14 cellular contexts compared by ENCODE assay signal in genomic region chr10:132987671-132988571, GRCh38. TPM values are rescaled to one million over a fixed set of nuclear protein-coding genes. Genes with fewer than 3 reads are reported as not detected.
A peak's percentile ranks its signal among the peaks of the same experiment; 100 is the strongest.
DNase-seq lines count a peak whose midpoint lies in the region; ATAC-seq, FAIRE-seq and TF ChIP-seq lines count a peak whose summit lies in the region.
"Had no signal": no experiment of that assay in that cellular context is flagged by ENCODE, and none has a peak within 500 bp of the region (broad histone marks: within the 10 kb centered on the region; RNA-seq: fewer than 3 reads in every experiment).

No MANE protein-coding gene starts in this region.

- peaks cover 48% of the 10 kb centered on the region for H3K27me3 ChIP-seq in left ventricle myocardium inferior (ENCODE audit: low read depth)
- peaks cover 8% of the 10 kb centered on the region for H3K27me3 ChIP-seq in adipocyte (replicated peaks; ENCODE audit: control insufficient read depth, insufficient read depth, low read length)
- H3K27me3 ChIP-seq: BLaER1, pancreas had no signal

- no peak overlapping the region for H3K27ac Mint-ChIP-seq in effector memory CD8-positive, alpha-beta T cell

- H3K36me3 ChIP-seq in left ventricle myocardium inferior (no peaks in the 10 kb centered on the region), adipocyte (ENCODE audit: control insufficient read depth, insufficient read depth, low read length, severe bottlenecking) (no peaks in the 10 kb centered on the region)
- H3K36me3 ChIP-seq: BLaER1, heart right ventricle, pancreas had no signal

- no peak overlapping the region for H3K9ac ChIP-seq in adipocyte (ENCODE audit: low read length)
- H3K9ac ChIP-seq: BLaER1 had no signal

- H3K27ac ChIP-seq in left ventricle myocardium inferior (replicated peaks): no peak overlapping the region
- H3K27ac ChIP-seq: BLaER1, heart right ventricle, pancreas had no signal

- H3K4me1 Mint-ChIP-seq in effector memory CD8-positive, alpha-beta T cell (ENCODE audit: low read depth in 2 of 2): no peaks in the 10 kb centered on the region

- H3K4me3 Mint-ChIP-seq in effector memory CD8-positive, alpha-beta T cell: no peak overlapping the region

- H3K4me3 ChIP-seq in left ventricle myocardium inferior (no peak overlapping the region), adipocyte (ENCODE audit: low read length) (peak overlapping the region; percentile 40)
- H3K4me3 ChIP-seq: BLaER1, heart right ventricle, pancreas had no signal

- FAIRE-seq in urothelium cell line (lab: Jason Lieb, UNC): no peak
- FAIRE-seq: pancreas had no signal

- TF ChIP-seq CTCF in left ventricle myocardium inferior (IDR thresholded peaks at IDR 0.05; ENCODE audit: borderline replicate concordance): no peak

- no peaks in the 10 kb centered on the region for H3K9me3 Mint-ChIP-seq in effector memory CD8-positive, alpha-beta T cell
- H3K9me3 Mint-ChIP-seq: activated naive CD4-positive, alpha-beta T cell treated with anti-CD3 and anti-CD28 coated beads, Interleukin-2, amount 50 U/mL, for 72 hours had no signal

- H3K9me3 ChIP-seq in left ventricle myocardium inferior (replicated peaks): no peaks in the 10 kb centered on the region
- no peaks in the 10 kb centered on the region for H3K9me3 ChIP-seq in adipocyte (ENCODE audit: control insufficient read depth, low read length)
- H3K9me3 ChIP-seq: BLaER1, heart right ventricle, pancreas had no signal

- H3K4me1 ChIP-seq in left ventricle myocardium inferior (peaks cover 4% of the 10 kb centered on the region), adipocyte (ENCODE audit: control insufficient read depth, insufficient read depth, low read length) (peaks cover 3% of the 10 kb centered on the region)
- H3K4me1 ChIP-seq: pancreas had no signal

- ATAC-seq in Right ventricle myocardium inferior: no peak
- no peak for ATAC-seq in effector memory CD8-positive, alpha-beta T cell (replicated peaks)
- no peak for ATAC-seq in HG02642 (IDR thresholded peaks at IDR 0.05; ENCODE audit: poor library complexity, unreplicated experiment)

- peaks cover 0 to 8% of the 10 kb centered on the region in 2 donors for H3K27me3 Mint-ChIP-seq in effector memory CD8-positive, alpha-beta T cell

- no peaks in the 10 kb centered on the region for H3K36me3 Mint-ChIP-seq in effector memory CD8-positive, alpha-beta T cell (ENCODE audit: insufficient read depth)
- H3K36me3 Mint-ChIP-seq: activated naive CD4-positive, alpha-beta T cell treated with anti-CD3 and anti-CD28 coated beads, Interleukin-2, amount 50 U/mL, for 72 hours had no signal

- peak; percentile 62 for DNase-seq in Right ventricle myocardium inferior (ENCODE audit: missing footprints)
- no peak for DNase-seq in left ventricle myocardium inferior
- peak; percentile 90 for DNase-seq in adipocyte (ENCODE audit: low read depth)
- DNase-seq in hepatic stellate cell (ENCODE audit: low spot score): peak; percentile 81
- peak; percentile 58 for DNase-seq in urothelium cell line (ENCODE audit: low spot score)
- DNase-seq in CD1c-positive myeloid dendritic cell (ENCODE audit: extremely low spot score): no peak
- DNase-seq in effector memory CD8-positive, alpha-beta T cell: no peak
- DNase-seq: heart right ventricle, NCI-H526 had no signal

- intact Hi-C loops in Right ventricle myocardium inferior (cut with DNase I): no loop called here
- intact Hi-C loops in left ventricle myocardium inferior (cut with micrococcal nuclease): no loop called here

RNA-seq across cellular contexts. Expression of gene CFAP46, which starts 45.6 kb away (rescaled TPM):
- 0.57 TPM for total RNA-seq in Right ventricle myocardium inferior
- 0.99 TPM for total RNA-seq in left ventricle myocardium inferior
- total RNA-seq: HT-29 had no signal

Comparison
In these comparisons a context has a peak if more than half of its experiments do, and no peak if none do; other contexts are left out.
1. DNase-seq: peak in Right ventricle myocardium inferior (single experiment), adipocyte (single experiment), hepatic stellate cell (single experiment) and urothelium cell line (single experiment); none in left ventricle myocardium inferior (single experiment), CD1c-positive myeloid dendritic cell (single experiment) and effector memory CD8-positive, alpha-beta T cell (0 of 3).